8 cellular contexts compared by ENCODE assay signal in genomic region chr20:324177-325042, GRCh38. TPM values are rescaled to one million over a fixed set of nuclear protein-coding genes. Genes with fewer than 3 reads are reported as not detected.
A peak's percentile ranks its signal among the peaks of the same experiment; 100 is the strongest.
DNase-seq lines count a peak whose midpoint lies in the region; ATAC-seq and TF ChIP-seq lines count a peak whose summit lies in the region.

No MANE protein-coding gene starts in this region.

- H3K27ac ChIP-seq in CD8-positive, alpha-beta memory T cell (ENCODE audit: low read depth, low read length), result peak overlapping the region; percentile 28

- intact Hi-C loops in activated CD8-positive, alpha-beta T cell treated with anti-CD3 and anti-CD28 coated beads for 36 hours (cut with micrococcal nuclease), result no loop called here

- peak; percentile 83 to 92 (median 87) for DNase-seq in CD8-positive, alpha-beta memory T cell
- DNase-seq in NCI-H774 (lab: John Stamatoyannopoulos, UW), result peak; percentile 87
- peak; percentile 92 for DNase-seq in activated CD8-positive, alpha-beta T cell treated with anti-CD3 and anti-CD28 coated beads for 36 hours
- DNase-seq in effector CD4-positive, alpha-beta T cell, result peak; percentile 82
- peak; percentile 86 for DNase-seq in medulla oblongata (ENCODE audit: extremely low spot score)
- peak; percentile 73 to 94 (median 74) for DNase-seq in stimulated activated CD4-positive, alpha-beta T cell treated with anti-CD3 and anti-CD28 coated beads, TNF-alpha, amount 100 ng/mL, for 48 hours (ENCODE audit: low read depth in 3 of 3)

- peaks cover 22% of the 10 kb centered on the region for H3K4me1 ChIP-seq in CD8-positive, alpha-beta memory T cell (ENCODE audit: insufficient read depth, low read length)

- CTCF ChIA-PET in CD8-positive, alpha-beta memory T cell (lab: Charles Lee), result interaction anchor here (0.9 to 2.8 kb wide), 8 partner anchors 12 to 58 kb away, joined by 3 to 14 read pairs (median 6); partner anchors contain the start of gene ZCCHC3
- CTCF ChIA-PET in activated CD8-positive, alpha-beta T cell treated with anti-CD3 and anti-CD28 coated beads for 36 hours (lab: Charles Lee), result interaction anchor here (0.9 to 2.9 kb wide), 10 partner anchors 11 to 77 kb away, joined by 3 to 16 read pairs (median 4); partner anchors contain the start of gene ZCCHC3

- H3K27ac Mint-ChIP-seq in CD8-positive, alpha-beta memory T cell, result peak overlapping the region; percentile 72 to 96 (median 92)
- peak overlapping the region; percentile 91 for H3K27ac Mint-ChIP-seq in activated CD8-positive, alpha-beta T cell treated with anti-CD3 and anti-CD28 coated beads for 36 hours

- peaks cover 0 to 30% (median 18%) of the 10 kb centered on the region in 3 donors for H3K4me1 Mint-ChIP-seq in CD8-positive, alpha-beta memory T cell
- peaks cover 24% of the 10 kb centered on the region for H3K4me1 Mint-ChIP-seq in activated CD8-positive, alpha-beta T cell treated with anti-CD3 and anti-CD28 coated beads for 36 hours (ENCODE audit: low read depth)

- H3K27me3 ChIP-seq in CD8-positive, alpha-beta memory T cell (ENCODE audit: insufficient read depth, low read length, poor library complexity, severe bottlenecking), result no peaks in the 10 kb centered on the region

- ATAC-seq in GM19438 (IDR thresholded peaks at IDR 0.05; ENCODE audit: low read depth, unreplicated experiment) (peak; percentile 48), HG03571 (IDR thresholded peaks at IDR 0.05; ENCODE audit: unreplicated experiment) (peak; percentile 43)
- ATAC-seq in activated CD8-positive, alpha-beta T cell treated with anti-CD3 and anti-CD28 coated beads for 36 hours, result peak; percentile 55

- H3K36me3 ChIP-seq in CD8-positive, alpha-beta memory T cell (ENCODE audit: insufficient read depth, low read length), result no peaks in the 10 kb centered on the region

- no peaks in the 10 kb centered on the region for H3K9me3 ChIP-seq in CD8-positive, alpha-beta memory T cell (ENCODE audit: low read length)

- no peaks in the 10 kb centered on the region for H3K9me3 Mint-ChIP-seq in CD8-positive, alpha-beta memory T cell
- H3K9me3 Mint-ChIP-seq in activated CD8-positive, alpha-beta T cell treated with anti-CD3 and anti-CD28 coated beads for 36 hours, result no peaks in the 10 kb centered on the region

- H3K4me3 ChIP-seq in CD8-positive, alpha-beta memory T cell (ENCODE audit: low read length), result peak overlapping the region; percentile 62

- POLR2A ChIA-PET in CD8-positive, alpha-beta memory T cell (lab: Charles Lee), result interaction anchor here (0.5 to 4.1 kb wide), 2 partner anchors 26 to 62 kb away, joined by 3 to 62 read pairs; partner anchors contain the start of gene ZCCHC3
- POLR2A ChIA-PET in activated CD8-positive, alpha-beta T cell treated with anti-CD3 and anti-CD28 coated beads for 36 hours (lab: Charles Lee), result interaction anchor here (0.9 to 7.6 kb wide), 9 partner anchors 10 to 137 kb away, joined by 3 to 94 read pairs (median 5); partner anchors contain the start of genes TRIB3 and ZCCHC3

- peak; percentile 20 for TF ChIP-seq CTCF in activated CD8-positive, alpha-beta T cell treated with anti-CD3 and anti-CD28 coated beads for 36 hours (IDR thresholded peaks at IDR 0.05)

- H3K36me3 Mint-ChIP-seq in CD8-positive, alpha-beta memory T cell, result peaks cover 0 to 3% (median 0%) of the 10 kb centered on the region in 3 donors
- H3K36me3 Mint-ChIP-seq in activated CD8-positive, alpha-beta T cell treated with anti-CD3 and anti-CD28 coated beads for 36 hours (ENCODE audit: low read depth), result peaks cover 12% of the 10 kb centered on the region

- H3K4me3 Mint-ChIP-seq in CD8-positive, alpha-beta memory T cell, result peak overlapping the region; percentile 91 to 100 (median 92)
- H3K4me3 Mint-ChIP-seq in activated CD8-positive, alpha-beta T cell treated with anti-CD3 and anti-CD28 coated beads for 36 hours, result peak overlapping the region; percentile 90

- peaks cover 0 to 5% of the 10 kb centered on the region in 2 donors for H3K27me3 Mint-ChIP-seq in CD8-positive, alpha-beta memory T cell
- no peaks in the 10 kb centered on the region for H3K27me3 Mint-ChIP-seq in activated CD8-positive, alpha-beta T cell treated with anti-CD3 and anti-CD28 coated beads for 36 hours

RNA-seq across cellular contexts. Expression of gene SOX12, which starts 0.9 kb away (rescaled TPM):
- total RNA-seq in CD8-positive, alpha-beta memory T cell, result 1 to 10 TPM; 4.7 to 5.1 TPM
- 0.64 TPM for polyA plus RNA-seq in CD8-positive, alpha-beta memory T cell
- 10 to 100 TPM; 12.8 to 13.0 TPM for total RNA-seq in activated CD8-positive, alpha-beta T cell treated with anti-CD3 and anti-CD28 coated beads for 36 hours

RNA-seq across cellular contexts. Expression of gene NRSN2, which starts 22.5 kb away (rescaled TPM):
- 1 to 10 TPM; 7.6 to 9.5 TPM for total RNA-seq in CD8-positive, alpha-beta memory T cell
- 1.0 TPM for polyA plus RNA-seq in CD8-positive, alpha-beta memory T cell
- total RNA-seq in activated CD8-positive, alpha-beta T cell treated with anti-CD3 and anti-CD28 coated beads for 36 hours, result 1 to 10 TPM; 8.0 to 8.7 TPM

RNA-seq across cellular contexts. Expression of gene ZCCHC3, which starts 27.0 kb away (rescaled TPM):
- total RNA-seq in CD8-positive, alpha-beta memory T cell, result 10 to 100 TPM; 25.3 to 25.4 TPM
- 14.1 TPM for polyA plus RNA-seq in CD8-positive, alpha-beta memory T cell
- total RNA-seq in activated CD8-positive, alpha-beta T cell treated with anti-CD3 and anti-CD28 coated beads for 36 hours, result 10 to 100 TPM; 17.8 to 18.0 TPM

RNA-seq across cellular contexts. Expression of gene C20orf96, which starts 33.9 kb away (rescaled TPM):
- total RNA-seq in CD8-positive, alpha-beta memory T cell, result 1 to 10 TPM; 3.7 to 4.3 TPM
- polyA plus RNA-seq in CD8-positive, alpha-beta memory T cell, result 0.46 TPM
- total RNA-seq in activated CD8-positive, alpha-beta T cell treated with anti-CD3 and anti-CD28 coated beads for 36 hours, result 1 to 10 TPM; 7.1 to 7.4 TPM

RNA-seq across cellular contexts. Expression of gene TRIB3, which starts 56.1 kb away (rescaled TPM):
- 10 to 100 TPM; 24.6 to 28.7 TPM for total RNA-seq in CD8-positive, alpha-beta memory T cell
- polyA plus RNA-seq in CD8-positive, alpha-beta memory T cell, result 12.0 TPM
- total RNA-seq in activated CD8-positive, alpha-beta T cell treated with anti-CD3 and anti-CD28 coated beads for 36 hours, result 10 to 100 TPM; 59.5 to 62.5 TPM

Comparison
In these comparisons a context has a peak if more than half of its experiments do, and no peak if none do; other contexts are left out.
1. Peak in every context shown above with its lines: DNase-seq, ATAC-seq, H3K4me3 ChIP-seq and H3K27ac ChIP-seq.